Comparison of ENCODE assay signal across 8 cellular contexts in the genomic region with DNA sequence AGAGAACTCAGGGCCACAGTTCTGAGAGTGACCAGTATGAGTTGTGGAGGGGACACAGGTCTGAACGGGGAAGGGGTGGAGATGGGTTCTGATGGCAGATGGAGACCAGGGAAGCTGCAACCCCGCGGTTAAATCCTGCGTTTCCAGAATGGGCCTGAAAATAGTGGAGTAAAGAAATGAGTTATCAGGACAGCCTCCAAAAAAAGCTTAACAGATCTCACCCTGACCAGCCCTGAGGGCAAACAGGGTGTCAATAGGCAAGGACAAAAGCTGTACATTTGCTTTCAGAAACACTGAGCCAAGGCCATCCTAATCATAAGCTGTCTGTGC. TPM values are rescaled to one million over a fixed set of nuclear protein-coding genes. Genes with fewer than 3 reads are reported as not detected.
DNase-seq lines count a peak whose midpoint lies in the region; ATAC-seq, FAIRE-seq and TF ChIP-seq lines count a peak whose summit lies in the region.

No MANE protein-coding gene starts in this region.

- ATAC-seq in HG02759 (IDR thresholded peaks at IDR 0.05; ENCODE audit: unreplicated experiment) (no peak), GM21528 (IDR thresholded peaks at IDR 0.05; ENCODE audit: low FRiP score, unreplicated experiment) (no peak)

- H3K9ac ChIP-seq in kidney (ENCODE audit: low read length in 2 of 2): peak overlapping the region in 1 of 2 donors; percentile 26

- H3K4me3 ChIP-seq in kidney (ENCODE audit: low read length in 2 of 2): peak overlapping the region; percentile 49 to 66

- peaks cover 7% of the 10 kb centered on the region for H3K4me1 Mint-ChIP-seq in activated CD4-positive, alpha-beta T cell treated with anti-CD3 and anti-CD28 coated beads, Interleukin-2, amount 10 ng/mL, durations not matched to agents 24 days and 14 days
- peaks cover 3% of the 10 kb centered on the region for H3K4me1 Mint-ChIP-seq in activated naive CD8-positive, alpha-beta T cell (ENCODE audit: low read depth)

- intact Hi-C loops in activated CD4-positive, alpha-beta T cell treated with anti-CD3 and anti-CD28 coated beads, Interleukin-2, amount 10 ng/mL, durations not matched to agents 24 days and 14 days (cut with micrococcal nuclease): no loop called here
- intact Hi-C loops in kidney (cut with DNase I): no loop called here

- peak overlapping the region; percentile 81 for H3K4me3 Mint-ChIP-seq in activated CD4-positive, alpha-beta T cell treated with anti-CD3 and anti-CD28 coated beads, Interleukin-2, amount 10 ng/mL, durations not matched to agents 24 days and 14 days
- H3K4me3 Mint-ChIP-seq in activated naive CD8-positive, alpha-beta T cell: peak overlapping the region; percentile 84

- H3K36me3 Mint-ChIP-seq in activated CD4-positive, alpha-beta T cell treated with anti-CD3 and anti-CD28 coated beads, Interleukin-2, amount 10 ng/mL, durations not matched to agents 24 days and 14 days (ENCODE audit: low read depth): no peaks in the 10 kb centered on the region
- H3K36me3 Mint-ChIP-seq in activated naive CD8-positive, alpha-beta T cell: no peaks in the 10 kb centered on the region

- H3K27ac ChIP-seq in kidney (ENCODE audit: low read depth in 2 of 2, low read length in 2 of 2): no peak overlapping the region
- peak overlapping the region; percentile 47 for H3K27ac ChIP-seq in temporal lobe (ENCODE audit: low read depth, low read length)

- H3K27me3 Mint-ChIP-seq in activated CD4-positive, alpha-beta T cell treated with anti-CD3 and anti-CD28 coated beads, Interleukin-2, amount 10 ng/mL, durations not matched to agents 24 days and 14 days: peaks cover 47% of the 10 kb centered on the region
- peaks cover 31% of the 10 kb centered on the region for H3K27me3 Mint-ChIP-seq in activated naive CD8-positive, alpha-beta T cell

- no peaks in the 10 kb centered on the region for H3K9me3 ChIP-seq in kidney (ENCODE audit: control insufficient read depth in 1 of 2, low read length in 2 of 2)

- no peak for TF ChIP-seq CTCF in kidney (IDR thresholded peaks at IDR 0.05; ENCODE audit: borderline replicate concordance, extremely low read depth, insufficient read depth)

- no peak for DNase-seq in activated CD4-positive, alpha-beta T cell treated with anti-CD3 and anti-CD28 coated beads, Interleukin-2, amount 10 ng/mL, durations not matched to agents 24 days and 14 days
- no peak for DNase-seq in activated CD4-positive, alpha-beta T cell treated with anti-CD3 and anti-CD28 coated beads for 1 hour
- DNase-seq in kidney (no peak), GF-D8 (lab: John Stamatoyannopoulos, UW) (no peak)

- H3K4me1 ChIP-seq in kidney (ENCODE audit: control insufficient read depth in 1 of 2, insufficient read depth in 1 of 2, low read depth in 1 of 2, low read length in 2 of 2): peaks cover 0 to 4% of the 10 kb centered on the region in 2 donors

- H3K27ac Mint-ChIP-seq in activated CD4-positive, alpha-beta T cell treated with anti-CD3 and anti-CD28 coated beads, Interleukin-2, amount 10 ng/mL, durations not matched to agents 24 days and 14 days: no peak overlapping the region
- H3K27ac Mint-ChIP-seq in activated naive CD8-positive, alpha-beta T cell: no peak overlapping the region

- no peak for FAIRE-seq in kidney (lab: Jason Lieb, UNC)

- H3K9me3 Mint-ChIP-seq in activated CD4-positive, alpha-beta T cell treated with anti-CD3 and anti-CD28 coated beads, Interleukin-2, amount 10 ng/mL, durations not matched to agents 24 days and 14 days: no peaks in the 10 kb centered on the region
- peaks cover 4% of the 10 kb centered on the region for H3K9me3 Mint-ChIP-seq in activated naive CD8-positive, alpha-beta T cell (ENCODE audit: low read depth)

- H3K36me3 ChIP-seq in kidney (ENCODE audit: control insufficient read depth in 1 of 2, insufficient read depth in 2 of 2, low read length in 2 of 2): no peaks in the 10 kb centered on the region

RNA-seq across cellular contexts. Expression of a gene that starts 0.6 kb away (rescaled TPM):
- total RNA-seq in activated CD4-positive, alpha-beta T cell treated with anti-CD3 and anti-CD28 coated beads, Interleukin-2, amount 10 ng/mL, durations not matched to agents 24 days and 14 days: not detected in 2 replicates
- 5.1 TPM for total RNA-seq in kidney
- polyA plus RNA-seq in kidney (ENCODE audit: insufficient read depth, low read depth, low replicate concordance): 4.5 TPM
- 846 TPM for total RNA-seq in temporal lobe

RNA-seq across cellular contexts. Expression of a gene that starts 48.8 kb away (rescaled TPM):
- total RNA-seq in activated CD4-positive, alpha-beta T cell treated with anti-CD3 and anti-CD28 coated beads, Interleukin-2, amount 10 ng/mL, durations not matched to agents 24 days and 14 days: not detected in 2 replicates
- total RNA-seq in kidney (not detected), temporal lobe (3.0 TPM)
- not detected for polyA plus RNA-seq in kidney (ENCODE audit: insufficient read depth, low read depth, low replicate concordance)

Comparison
In these comparisons a context has a peak if more than half of its experiments do, and no peak if none do; other contexts are left out.
1. RNA of a gene that starts 0.6 kb away (total RNA-seq): 846 TPM in temporal lobe (single experiment); 5.1 TPM in kidney (single experiment) and not detected in activated CD4-positive, alpha-beta T cell treated with anti-CD3 and anti-CD28 coated beads, Interleukin-2, amount 10 ng/mL, durations not matched to agents 24 days and 14 days; every median in the first group is over 100 times any median in the second.